Comparison of ENCODE assay signal across 11 cellular contexts in genomic region chr21:38810034-38810825, GRCh38. TPM values are rescaled to one million over a fixed set of nuclear protein-coding genes. Genes with fewer than 3 reads are reported as not detected.
DNase-seq lines count a peak whose midpoint lies in the region; ATAC-seq and TF ChIP-seq lines count a peak whose summit lies in the region.
"Had no signal": no experiment of that assay in that cellular context is flagged by ENCODE, and none has a peak within 500 bp of the region (broad histone marks: within the 10 kb centered on the region; RNA-seq: fewer than 3 reads in every experiment).

No MANE protein-coding gene starts in this region.

- H3K9ac ChIP-seq in smooth muscle cell (ENCODE audit: low read depth), result no peak overlapping the region

- H3F3A ChIP-seq in smooth muscle cell (ENCODE audit: low read depth), result peaks cover 37% of the 10 kb centered on the region

- intact Hi-C loops in adrenal gland (cut with DNase I), result no loop called here

- H3K79me2 ChIP-seq in smooth muscle cell (ENCODE audit: low read depth), result peaks cover 82% of the 10 kb centered on the region

- peak overlapping the region in 1 of 4 donors; percentile 93 for H3K4me3 ChIP-seq in adrenal gland
- peak overlapping the region in 1 of 2 donors; percentile 90 for H3K4me3 ChIP-seq in gastroesophageal sphincter
- peak overlapping the region; percentile 94 for H3K4me3 ChIP-seq in smooth muscle cell
- H3K4me3 ChIP-seq in BE2C (ENCODE audit: low read depth, low read length), result no peak overlapping the region

- TF ChIP-seq POLR2A in adrenal gland (IDR thresholded peaks at IDR 0.05) (no peak), gastroesophageal sphincter (IDR thresholded peaks at IDR 0.05) (no peak)

- peak overlapping the region in 4 of 5 donors; percentile 26 to 63 (median 50) for H3K27ac ChIP-seq in adrenal gland
- H3K27ac ChIP-seq in gastroesophageal sphincter, result peak overlapping the region; percentile 27 to 96 (median 79)
- H3K27ac ChIP-seq in smooth muscle cell (ENCODE audit: low read depth), result peak overlapping the region; percentile 98

- H3K27me3 ChIP-seq in adrenal gland (no peaks in the 10 kb centered on the region), gastroesophageal sphincter (no peaks in the 10 kb centered on the region), smooth muscle cell (ENCODE audit: low read depth) (no peaks in the 10 kb centered on the region), BE2C (no peaks in the 10 kb centered on the region)

- H3K36me3 ChIP-seq in adrenal gland (replicated peaks in 1 of 2), result peaks cover 0 to 50% of the 10 kb centered on the region in 2 donors
- H3K36me3 ChIP-seq in gastroesophageal sphincter, result peaks cover 0 to 52% of the 10 kb centered on the region in 2 donors
- H3K36me3 ChIP-seq in smooth muscle cell (ENCODE audit: low read depth), result no peaks in the 10 kb centered on the region
- H3K36me3 ChIP-seq in BE2C, result peaks cover 48% of the 10 kb centered on the region

- no peaks in the 10 kb centered on the region for H3K9me3 ChIP-seq in adrenal gland (replicated peaks in 1 of 3)
- H3K9me3 ChIP-seq in gastroesophageal sphincter, result no peaks in the 10 kb centered on the region
- no peaks in the 10 kb centered on the region for H3K9me3 ChIP-seq in smooth muscle cell (replicated peaks; ENCODE audit: low read depth)
- no peaks in the 10 kb centered on the region for H3K9me3 ChIP-seq in BE2C

- no peak for ATAC-seq in gastroesophageal sphincter
- ATAC-seq: activated CD4-positive, CD25-positive, alpha-beta regulatory T cell treated with anti-CD3 and anti-CD28 coated beads, Interleukin-2, amount 50 U/mL, for 24 hours had no signal

- TF ChIP-seq CTCF in adrenal gland (IDR thresholded peaks at IDR 0.05) (no peak), gastroesophageal sphincter (IDR thresholded peaks at IDR 0.05) (no peak), smooth muscle cell (IDR thresholded peaks at IDR 0.05; ENCODE audit: borderline replicate concordance, insufficient read depth, poor library complexity, severe bottlenecking) (no peak), BE2C (IDR thresholded peaks at IDR 0.05; ENCODE audit: low read depth, low read length) (no peak)

- no peak for TF ChIP-seq EP300 in gastroesophageal sphincter (IDR thresholded peaks at IDR 0.05)

- DNase-seq in HT-29 (ENCODE audit: low spot score) (peak; percentile 33), adrenal gland (no peak), smooth muscle cell (lab: John Stamatoyannopoulos, UW; ENCODE audit: unreplicated experiment) (no peak), NCI-H2107 (lab: John Stamatoyannopoulos, UW) (no peak), epidermal melanocyte (ENCODE audit: insufficient read length, low spot score) (no peak), BE2C (no peak), NCI-H2196 treated with DMSO at 0.1 percent for 48 hours (lab: John Stamatoyannopoulos, UW; ENCODE audit: unreplicated experiment) (no peak)
- DNase-seq: effector CD8-positive, alpha-beta T cell; NCI-H1694 treated with DMSO at 0.1 percent for 48 hours had no signal

- no peak overlapping the region for H2AFZ ChIP-seq in smooth muscle cell (ENCODE audit: low read depth)

- 78 to 87% (median 86%) methylated on average over 8 of the region's 8 CpGs for WGBS in adrenal gland, 4 donors
- 77 to 78% methylated on average over 6 to 7 of the region's 8 CpGs for WGBS in gastroesophageal sphincter (ENCODE audit: low coverage in 1 of 2), 2 donors
- 88% methylated on average over 8 of the region's 8 CpGs for WGBS in smooth muscle cell (ENCODE audit: low lambda C conversion rate)

- peaks cover 90% of the 10 kb centered on the region for H4K20me1 ChIP-seq in smooth muscle cell (ENCODE audit: low read depth)

- H3K4me1 ChIP-seq in adrenal gland (replicated peaks in 1 of 2) (peaks cover 0 to 27% of the 10 kb centered on the region in 2 donors), gastroesophageal sphincter (peaks cover 2 to 70% (median 7%) of the 10 kb centered on the region in 3 donors), smooth muscle cell (ENCODE audit: low read depth) (peaks cover 32% of the 10 kb centered on the region), BE2C (peaks cover 14% of the 10 kb centered on the region)

- H3K4me2 ChIP-seq in smooth muscle cell, result peak overlapping the region; percentile 90

RNA-seq across cellular contexts. Expression of gene ETS2, which starts 4.5 kb away (rescaled TPM):
- total RNA-seq in HT-29 (2014; rRNA removed; shearing (Covaris generic)), result 171 and 172 TPM in 2 replicates
- total RNA-seq in adrenal gland (10 to 100 TPM; 38.5 to 66.8 (median 49.2) TPM), gastroesophageal sphincter (100 to 1,000 TPM in 1 of 4 donors, 10 to 100 TPM in 3; 50.9 to 169 (median 63.5) TPM), smooth muscle cell (77.0 and 77.7 TPM in 2 replicates)
- polyA plus RNA-seq in adrenal gland (10 to 100 TPM; 26.2 to 38.8 (median 34.8) TPM), smooth muscle cell (63.8 and 65.9 TPM in 2 replicates)
- 21.9 TPM for polyA plus RNA-seq in BE2C (2012; ENCODE audit: insufficient read depth, insufficient read length, low read depth)
